In the genomic region with DNA sequence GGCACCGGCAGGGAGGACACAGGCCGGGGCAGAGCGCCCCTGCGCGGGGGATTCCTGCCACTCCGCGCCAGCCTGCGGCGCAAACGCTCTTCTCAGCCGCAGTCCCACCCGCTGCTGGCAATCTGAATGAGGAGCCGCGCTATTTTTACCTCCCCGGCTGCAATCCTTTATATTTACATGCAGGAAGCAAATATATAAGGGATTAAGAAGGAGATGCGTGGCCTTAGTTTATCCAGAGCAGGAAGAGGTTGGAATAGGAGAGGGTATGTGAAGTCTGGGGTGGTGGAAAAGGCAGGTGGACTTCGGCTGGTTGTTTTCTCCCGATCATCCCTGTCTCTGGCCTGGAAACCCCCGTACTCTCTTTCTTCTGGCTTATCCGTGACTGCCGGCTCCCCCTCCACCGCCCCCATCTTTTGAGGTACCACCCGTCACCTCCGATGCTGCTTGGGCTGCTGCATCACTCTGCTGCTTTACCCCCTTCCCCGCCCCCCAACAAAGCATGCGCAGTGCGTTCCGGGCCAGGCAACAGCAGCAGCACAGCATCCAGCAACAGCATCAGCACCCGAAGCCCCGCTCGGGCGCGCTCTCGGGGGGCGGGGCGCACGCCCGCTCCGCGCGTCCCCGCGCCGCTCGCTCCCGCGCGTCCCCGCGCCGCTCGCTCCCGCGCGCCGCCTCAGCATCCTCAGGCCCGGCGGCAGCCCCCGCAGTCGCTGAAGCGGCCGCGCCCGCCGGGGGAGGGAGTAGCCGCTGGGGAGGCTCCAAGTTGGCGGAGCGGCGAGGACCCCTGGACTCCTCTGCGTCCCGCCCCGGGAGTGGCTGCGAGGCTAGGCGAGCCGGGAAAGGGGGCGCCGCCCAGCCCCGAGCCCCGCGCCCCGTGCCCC, we compare ENCODE assay signal across 8 cellular contexts. TPM values are rescaled to one million over a fixed set of nuclear protein-coding genes. Genes with fewer than 3 reads are reported as not detected.
DNase-seq lines count a peak whose midpoint lies in the region; ATAC-seq and TF ChIP-seq lines count a peak whose summit lies in the region.

A gene with protein sequence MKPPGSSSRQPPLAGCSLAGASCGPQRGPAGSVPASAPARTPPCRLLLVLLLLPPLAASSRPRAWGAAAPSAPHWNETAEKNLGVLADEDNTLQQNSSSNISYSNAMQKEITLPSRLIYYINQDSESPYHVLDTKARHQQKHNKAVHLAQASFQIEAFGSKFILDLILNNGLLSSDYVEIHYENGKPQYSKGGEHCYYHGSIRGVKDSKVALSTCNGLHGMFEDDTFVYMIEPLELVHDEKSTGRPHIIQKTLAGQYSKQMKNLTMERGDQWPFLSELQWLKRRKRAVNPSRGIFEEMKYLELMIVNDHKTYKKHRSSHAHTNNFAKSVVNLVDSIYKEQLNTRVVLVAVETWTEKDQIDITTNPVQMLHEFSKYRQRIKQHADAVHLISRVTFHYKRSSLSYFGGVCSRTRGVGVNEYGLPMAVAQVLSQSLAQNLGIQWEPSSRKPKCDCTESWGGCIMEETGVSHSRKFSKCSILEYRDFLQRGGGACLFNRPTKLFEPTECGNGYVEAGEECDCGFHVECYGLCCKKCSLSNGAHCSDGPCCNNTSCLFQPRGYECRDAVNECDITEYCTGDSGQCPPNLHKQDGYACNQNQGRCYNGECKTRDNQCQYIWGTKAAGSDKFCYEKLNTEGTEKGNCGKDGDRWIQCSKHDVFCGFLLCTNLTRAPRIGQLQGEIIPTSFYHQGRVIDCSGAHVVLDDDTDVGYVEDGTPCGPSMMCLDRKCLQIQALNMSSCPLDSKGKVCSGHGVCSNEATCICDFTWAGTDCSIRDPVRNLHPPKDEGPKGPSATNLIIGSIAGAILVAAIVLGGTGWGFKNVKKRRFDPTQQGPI (plus strand): TSS at position 679 of the 881 bp plus-strand sequence. CDS start 335 bp downstream, outside the sequence.

- peak; percentile 42 for ATAC-seq in HG02678 (IDR thresholded peaks at IDR 0.05; ENCODE audit: unreplicated experiment)
- peak; percentile 63 for ATAC-seq in esophagus mucosa
- ATAC-seq in GM18873 (IDR thresholded peaks at IDR 0.05; ENCODE audit: low FRiP score, unreplicated experiment), result no peak

- H3K4me3 Mint-ChIP-seq in stimulated activated naive CD8-positive, alpha-beta T cell treated with anti-CD3 and anti-CD28 coated beads, Interleukin-15, Interleukin-2, amounts not matched to agents 100 ng/mL and 50 ng/mL, for 24 hours, result peak within 1 kb of the TSS; percentile 74

- DNase-seq in NCI-H446 treated with DMSO at 0.1 percent for 48 hours (lab: John Stamatoyannopoulos, UW), result peak; percentile 29
- DNase-seq in activated T-cell treated with anti-CD3 and anti-CD28 coated beads, Interleukin-2, amount 50 U/mL, for 1 hour, result peak; percentile 52

- peaks cover 15% of the 10 kb centered on the region for H3K4me1 Mint-ChIP-seq in stimulated activated naive CD8-positive, alpha-beta T cell treated with anti-CD3 and anti-CD28 coated beads, Interleukin-15, Interleukin-2, amounts not matched to agents 100 ng/mL and 50 ng/mL, for 24 hours (ENCODE audit: low read depth)

- no peak within 1 kb of the TSS for H3K27ac ChIP-seq in muscle layer of colon (ENCODE audit: low read depth, low read length)

- H3K9me3 Mint-ChIP-seq in stimulated activated naive CD8-positive, alpha-beta T cell treated with anti-CD3 and anti-CD28 coated beads, Interleukin-15, Interleukin-2, amounts not matched to agents 100 ng/mL and 50 ng/mL, for 24 hours, result no peaks in the 10 kb centered on the region

- H3K27me3 ChIP-seq in muscle layer of colon (ENCODE audit: control insufficient read depth in 1 of 2, insufficient read depth in 2 of 2, low read length in 2 of 2), result peaks cover 16 to 37% of the 10 kb centered on the region in 2 donors

- TF ChIP-seq CTCF in GM12872 (IDR thresholded peaks at IDR 0.05; ENCODE audit: insufficient read depth, low read depth, low read length), result 0 out of 3 replicates have a peak, but pooled peaks have one; percentile 5

- H3K4me3 ChIP-seq in muscle layer of colon (ENCODE audit: low read depth in 1 of 2, low read length in 2 of 2), result peak within 1 kb of the TSS; percentile 14 to 48

- H3K27me3 Mint-ChIP-seq in stimulated activated naive CD8-positive, alpha-beta T cell treated with anti-CD3 and anti-CD28 coated beads, Interleukin-15, Interleukin-2, amounts not matched to agents 100 ng/mL and 50 ng/mL, for 24 hours, result peaks cover 79% of the 10 kb centered on the region

- no peaks in the 10 kb centered on the region for H3K9me3 ChIP-seq in muscle layer of colon (ENCODE audit: low read length)

- peak within 1 kb of the TSS; percentile 13 for H3K27ac Mint-ChIP-seq in stimulated activated naive CD8-positive, alpha-beta T cell treated with anti-CD3 and anti-CD28 coated beads, Interleukin-15, Interleukin-2, amounts not matched to agents 100 ng/mL and 50 ng/mL, for 24 hours

- no peaks in the 10 kb centered on the region for H3K36me3 ChIP-seq in muscle layer of colon (ENCODE audit: insufficient read depth, low read length)

- H3K9ac ChIP-seq in muscle layer of colon (ENCODE audit: low read length), result no peak within 1 kb of the TSS

- H3K4me1 ChIP-seq in muscle layer of colon (ENCODE audit: insufficient read depth, low read length), result peaks cover 6% of the 10 kb centered on the region

- H3K36me3 Mint-ChIP-seq in stimulated activated naive CD8-positive, alpha-beta T cell treated with anti-CD3 and anti-CD28 coated beads, Interleukin-15, Interleukin-2, amounts not matched to agents 100 ng/mL and 50 ng/mL, for 24 hours (ENCODE audit: low read depth), result no peaks in the 10 kb centered on the region

RNA-seq across cellular contexts. Expression of the gene that starts here (rescaled TPM):
- total RNA-seq in esophagus mucosa, result 16.3 TPM
